ENCODE assay signal across 8 cellular contexts in genomic region chr12:52069410-52070242, GRCh38. TPM values are rescaled to one million over a fixed set of nuclear protein-coding genes. Genes with fewer than 3 reads are reported as not detected.
DNase-seq lines count a peak whose midpoint lies in the region; ATAC-seq, FAIRE-seq and TF ChIP-seq lines count a peak whose summit lies in the region.

Gene ATG101 (plus strand): TSS chr12:52069978. CDS start chr12:52073651, 3,673 bp downstream.

- H3K27me3 ChIP-seq in OCI-LY1 (ENCODE audit: insufficient read depth, low read length) (no peaks in the 10 kb centered on the region), endothelial cell of umbilical vein (ENCODE audit: control insufficient read depth in 2 of 2, insufficient read depth in 2 of 2, low read length in 2 of 2) (no peaks in the 10 kb centered on the region)

- TF ChIP-seq POLR2A in endothelial cell of umbilical vein (IDR thresholded peaks at IDR 0.05; ENCODE audit: low read depth, low read length): peak; percentile 83

- TF ChIP-seq CTCF in OCI-LY1 (IDR thresholded peaks at IDR 0.05; ENCODE audit: low read length) (peak; percentile 88), endothelial cell of umbilical vein (IDR thresholded peaks at IDR 0.05; ENCODE audit: extremely low read depth in 1 of 2, insufficient read depth in 1 of 2, low read depth in 1 of 2, low read length in 2 of 2) (peak; percentile 83 to 90)

- CTCF ChIA-PET in endothelial cell of umbilical vein (lab: Charles Lee): interaction anchor here (0.6 to 7.2 kb wide), 20 partner anchors 8 to 77 kb away, joined by 3 to 156 read pairs (median 6); partner anchors contain the start of gene NR4A1

- POLR2A ChIA-PET in endothelial cell of umbilical vein (lab: Charles Lee): interaction anchor here (0.6 to 1.8 kb wide), 4 partner anchors 25 to 63 kb away, joined by 3 to 7 read pairs (median 4); partner anchors contain the start of gene TAMALIN

- TSS peak; percentile 55 for BruUV-seq in endothelial cell of umbilical vein (replicated peaks; lab: Mats Ljungman, UMichigan)

- DNase-seq in DMS114 treated with DMSO at 0.1 percent for 48 hours (lab: John Stamatoyannopoulos, UW; ENCODE audit: unreplicated experiment) (peak; percentile 94), HuH-7 (ENCODE audit: low spot score) (peak; percentile 98), endothelial cell of umbilical vein (ENCODE audit: low read depth, low spot score) (peak; percentile 95), midbrain (lab: John Stamatoyannopoulos, UW) (peak; percentile 93)
- DNase-seq in activated CD8-positive, alpha-beta memory T cell treated with anti-CD3 and anti-CD28 coated beads, Interleukin-2, amount 50 U/mL, for 48 hours: peak; percentile 91
- peak; percentile 75 to 79 for DNase-seq in stimulated activated CD8-positive, alpha-beta memory T cell treated with anti-CD3 and anti-CD28 coated beads, Interleukin-2, amount 100 ng/mL, for 48 hours (ENCODE audit: low read depth in 2 of 2)

- peak; percentile 93 for ATAC-seq in GM21515 (IDR thresholded peaks at IDR 0.05; ENCODE audit: unreplicated experiment)

- intact Hi-C loops in endothelial cell of umbilical vein (cut with micrococcal nuclease): loop anchor here (1.0 kb wide), 4 partner anchors 18 to 51 kb away; partner anchors contain the start of gene NR4A1

- H4K20me1 ChIP-seq in OCI-LY1 (ENCODE audit: insufficient read depth, low read length) (no peaks in the 10 kb centered on the region), endothelial cell of umbilical vein (replicated peaks; ENCODE audit: control insufficient read depth, extremely low read depth, insufficient read depth, low read length) (no peaks in the 10 kb centered on the region)

- peak within 1 kb of the TSS; percentile 88 for H3K4me2 ChIP-seq in OCI-LY1 (ENCODE audit: low read length)
- peak within 1 kb of the TSS; percentile 65 for H3K4me2 ChIP-seq in endothelial cell of umbilical vein (ENCODE audit: insufficient read depth, low read length)

- peak within 1 kb of the TSS; percentile 89 for H3K4me3 ChIP-seq in OCI-LY1 (ENCODE audit: low read depth, low read length, poor library complexity, severe bottlenecking)
- peak within 1 kb of the TSS; percentile 69 to 81 (median 73) for H3K4me3 ChIP-seq in endothelial cell of umbilical vein (replicated peaks in 1 of 3; ENCODE audit: insufficient read depth in 1 of 3, low read depth in 1 of 3, low read length in 3 of 3)

- H3K9me3 ChIP-seq in OCI-LY1 (ENCODE audit: low read length): no peaks in the 10 kb centered on the region
- H3K9me3 ChIP-seq in endothelial cell of umbilical vein (replicated peaks; ENCODE audit: control insufficient read depth, insufficient read depth, low read length): no peaks in the 10 kb centered on the region

- H3K79me2 ChIP-seq in OCI-LY1 (ENCODE audit: insufficient read depth, low read length) (peaks cover 21% of the 10 kb centered on the region), endothelial cell of umbilical vein (ENCODE audit: control insufficient read depth, insufficient read depth, low read length) (peaks cover 38% of the 10 kb centered on the region)

- dilution Hi-C loops in endothelial cell of umbilical vein (cut with MboI; ENCODE audit: extremely low pct_ligation_motif_present, low sequenced_read_pairs): no loop called here

- peak within 1 kb of the TSS; percentile 60 for H3K27ac ChIP-seq in OCI-LY1 (ENCODE audit: low read depth, low read length, poor library complexity, severe bottlenecking)
- H3K27ac ChIP-seq in endothelial cell of umbilical vein (ENCODE audit: insufficient read depth, low read depth, low read length): peak within 1 kb of the TSS; percentile 93

- no peaks in the 10 kb centered on the region for H3F3A ChIP-seq in OCI-LY1 (ENCODE audit: insufficient read depth, low read length)

- H2AFZ ChIP-seq in OCI-LY1 (ENCODE audit: low read length) (no peak within 1 kb of the TSS), endothelial cell of umbilical vein (ENCODE audit: low read depth, low read length) (peak within 1 kb of the TSS; percentile 83)

- peak within 1 kb of the TSS; percentile 83 for H3K9ac ChIP-seq in OCI-LY1 (ENCODE audit: low read length)
- peak within 1 kb of the TSS; percentile 89 for H3K9ac ChIP-seq in endothelial cell of umbilical vein (replicated peaks; ENCODE audit: extremely low read depth, insufficient read depth, low read length)

- peaks cover 25% of the 10 kb centered on the region; the same call in 1 of the 2 replicates for H3K36me3 ChIP-seq in OCI-LY1 (ENCODE audit: insufficient read depth, low read length)
- peaks cover 0 to 9% of the 10 kb centered on the region in 2 experiments for H3K36me3 ChIP-seq in endothelial cell of umbilical vein (ENCODE audit: control insufficient read depth in 2 of 2, extremely low read depth in 1 of 2, insufficient read depth in 2 of 2, low read length in 2 of 2)

- H3K4me1 ChIP-seq in OCI-LY1 (ENCODE audit: insufficient read depth, low read length, severe bottlenecking) (peaks cover 41% of the 10 kb centered on the region), endothelial cell of umbilical vein (ENCODE audit: control insufficient read depth, extremely low read depth, insufficient read depth, low read length) (peaks cover 12% of the 10 kb centered on the region)

- H3K9me1 ChIP-seq in endothelial cell of umbilical vein (replicated peaks; ENCODE audit: control insufficient read depth, extremely low read depth, insufficient read depth, low read length): no peaks in the 10 kb centered on the region

- FAIRE-seq in endothelial cell of umbilical vein (lab: Jason Lieb, UNC): peak; percentile 97

- H3K9me2 ChIP-seq in OCI-LY1 (ENCODE audit: low read depth, low read length): no peaks in the 10 kb centered on the region

TF ChIP-seq in endothelial cell of umbilical vein, 7 proteins besides CTCF, POLR2A, EP300 and RAD21:
- TF ChIP-seq, protein P1, sequence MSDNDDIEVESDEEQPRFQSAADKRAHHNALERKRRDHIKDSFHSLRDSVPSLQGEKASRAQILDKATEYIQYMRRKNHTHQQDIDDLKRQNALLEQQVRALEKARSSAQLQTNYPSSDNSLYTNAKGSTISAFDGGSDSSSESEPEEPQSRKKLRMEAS (IDR thresholded peaks at IDR 0.05; ENCODE audit: insufficient read depth, insufficient read length): no peak
- TF ChIP-seq POLR2AphosphoS5 (IDR thresholded peaks at IDR 0.05; ENCODE audit: insufficient read depth, low read depth, low read length): peak; percentile 93
- no peak for TF ChIP-seq JUN (IDR thresholded peaks at IDR 0.05; ENCODE audit: borderline replicate concordance, insufficient read depth, insufficient read length, low read depth)
- TF ChIP-seq MYC (IDR thresholded peaks at IDR 0.05; ENCODE audit: low read depth, low read length): peak; percentile 18

RNA-seq across cellular contexts. Expression of gene ATG101, which starts in this region (rescaled TPM):
- 41.6 and 43.3 TPM in 2 replicates for total RNA-seq in endothelial cell of umbilical vein
- polyA plus RNA-seq in endothelial cell of umbilical vein: 67.5 and 78.4 TPM in 2 replicates
- 82.7 and 95.4 TPM in 2 replicates for polyA plus RNA-seq in endothelial cell of umbilical vein (2011; cell fraction: cytosol; rRNA removed)
- polyA plus RNA-seq in endothelial cell of umbilical vein (2011; cell fraction: nucleus; rRNA removed): 56.4 and 61.2 TPM in 2 replicates
- polyA plus RNA-seq in endothelial cell of umbilical vein (2012): 48.8 and 54.3 TPM in 2 replicates
- polyA minus RNA-seq in endothelial cell of umbilical vein: 51.6 and 70.4 TPM in 2 replicates
- 44.9 TPM for polyA minus RNA-seq in endothelial cell of umbilical vein (2011; cell fraction: cytosol; rRNA and poly(A)+ RNA removed)
- 18.7 and 25.5 TPM in 2 replicates for polyA minus RNA-seq in endothelial cell of umbilical vein (2011; cell fraction: nucleus; rRNA and poly(A)+ RNA removed)

Comparison
In these comparisons a context has a peak if more than half of its experiments do, and no peak if none do; other contexts are left out.
1. Peak in every context shown above with its lines: DNase-seq, ATAC-seq, H3K4me3 ChIP-seq and H3K27ac ChIP-seq.